1 cellular context compared by ENCODE assay signal in the genomic region with DNA sequence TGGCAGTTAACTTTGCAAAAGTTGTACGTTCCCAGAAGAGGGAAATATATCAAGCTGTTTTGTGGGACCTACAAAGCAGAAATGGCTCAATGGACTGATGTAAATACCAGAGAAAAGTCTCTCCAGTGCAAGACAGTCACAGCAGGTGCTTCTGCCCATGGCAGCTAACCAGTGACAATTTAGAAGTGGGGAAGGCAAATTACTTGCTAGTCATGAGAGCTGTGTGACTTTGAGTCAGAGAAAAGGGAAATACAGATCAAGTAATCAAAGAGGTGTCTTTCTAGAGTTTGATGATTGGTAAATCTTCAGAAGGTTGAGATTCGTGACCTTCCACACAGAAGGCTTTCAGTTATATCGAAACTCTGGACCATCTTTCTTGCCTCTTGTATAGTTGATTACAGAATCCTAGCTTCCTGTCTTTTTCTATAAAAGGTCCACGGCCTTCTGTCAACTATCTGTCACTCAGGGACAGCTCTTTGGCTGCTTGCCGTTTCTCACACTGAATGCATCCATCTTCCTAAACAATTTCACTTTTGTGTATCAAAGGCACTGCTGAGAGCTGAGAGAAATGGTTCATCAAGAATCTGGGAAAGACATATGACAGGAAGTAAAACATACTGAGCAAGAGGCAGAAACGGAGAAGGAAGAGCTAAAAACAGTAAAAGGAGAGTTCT.
TF ChIP-seq lines count a peak whose summit lies in the region.

No MANE protein-coding gene starts in this region.

TF ChIP-seq in GM23338, 12 proteins besides CTCF, POLR2A, EP300 and RAD21 (continued from another document):
- TF ChIP-seq ZNF331 (CRISPR knock-in tag; IDR thresholded peaks at IDR 0.05; ENCODE audit: low read depth): no peak
- TF ChIP-seq, protein P1, sequence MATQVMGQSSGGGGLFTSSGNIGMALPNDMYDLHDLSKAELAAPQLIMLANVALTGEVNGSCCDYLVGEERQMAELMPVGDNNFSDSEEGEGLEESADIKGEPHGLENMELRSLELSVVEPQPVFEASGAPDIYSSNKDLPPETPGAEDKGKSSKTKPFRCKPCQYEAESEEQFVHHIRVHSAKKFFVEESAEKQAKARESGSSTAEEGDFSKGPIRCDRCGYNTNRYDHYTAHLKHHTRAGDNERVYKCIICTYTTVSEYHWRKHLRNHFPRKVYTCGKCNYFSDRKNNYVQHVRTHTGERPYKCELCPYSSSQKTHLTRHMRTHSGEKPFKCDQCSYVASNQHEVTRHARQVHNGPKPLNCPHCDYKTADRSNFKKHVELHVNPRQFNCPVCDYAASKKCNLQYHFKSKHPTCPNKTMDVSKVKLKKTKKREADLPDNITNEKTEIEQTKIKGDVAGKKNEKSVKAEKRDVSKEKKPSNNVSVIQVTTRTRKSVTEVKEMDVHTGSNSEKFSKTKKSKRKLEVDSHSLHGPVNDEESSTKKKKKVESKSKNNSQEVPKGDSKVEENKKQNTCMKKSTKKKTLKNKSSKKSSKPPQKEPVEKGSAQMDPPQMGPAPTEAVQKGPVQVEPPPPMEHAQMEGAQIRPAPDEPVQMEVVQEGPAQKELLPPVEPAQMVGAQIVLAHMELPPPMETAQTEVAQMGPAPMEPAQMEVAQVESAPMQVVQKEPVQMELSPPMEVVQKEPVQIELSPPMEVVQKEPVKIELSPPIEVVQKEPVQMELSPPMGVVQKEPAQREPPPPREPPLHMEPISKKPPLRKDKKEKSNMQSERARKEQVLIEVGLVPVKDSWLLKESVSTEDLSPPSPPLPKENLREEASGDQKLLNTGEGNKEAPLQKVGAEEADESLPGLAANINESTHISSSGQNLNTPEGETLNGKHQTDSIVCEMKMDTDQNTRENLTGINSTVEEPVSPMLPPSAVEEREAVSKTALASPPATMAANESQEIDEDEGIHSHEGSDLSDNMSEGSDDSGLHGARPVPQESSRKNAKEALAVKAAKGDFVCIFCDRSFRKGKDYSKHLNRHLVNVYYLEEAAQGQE (IDR thresholded peaks at IDR 0.05; ENCODE audit: unreplicated experiment): no peak
- TF ChIP-seq, protein P2, sequence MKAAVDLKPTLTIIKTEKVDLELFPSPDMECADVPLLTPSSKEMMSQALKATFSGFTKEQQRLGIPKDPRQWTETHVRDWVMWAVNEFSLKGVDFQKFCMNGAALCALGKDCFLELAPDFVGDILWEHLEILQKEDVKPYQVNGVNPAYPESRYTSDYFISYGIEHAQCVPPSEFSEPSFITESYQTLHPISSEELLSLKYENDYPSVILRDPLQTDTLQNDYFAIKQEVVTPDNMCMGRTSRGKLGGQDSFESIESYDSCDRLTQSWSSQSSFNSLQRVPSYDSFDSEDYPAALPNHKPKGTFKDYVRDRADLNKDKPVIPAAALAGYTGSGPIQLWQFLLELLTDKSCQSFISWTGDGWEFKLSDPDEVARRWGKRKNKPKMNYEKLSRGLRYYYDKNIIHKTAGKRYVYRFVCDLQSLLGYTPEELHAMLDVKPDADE (IDR thresholded peaks at IDR 0.05): no peak
- TF ChIP-seq CREB1 (CRISPR knock-in tag; IDR thresholded peaks at IDR 0.05; ENCODE audit: low read depth): no peak
- no peak for TF ChIP-seq STAT1 (IDR thresholded peaks at IDR 0.05; ENCODE audit: unreplicated experiment)
- TF ChIP-seq NANOG (IDR thresholded peaks at IDR 0.05; ENCODE audit: borderline replicate concordance): no peak
- no peak for TF ChIP-seq POLR2AphosphoS5 (IDR thresholded peaks at IDR 0.05; ENCODE audit: low read depth)
- no peak for TF ChIP-seq EZH2 (IDR thresholded peaks at IDR 0.05; ENCODE audit: low read depth, unreplicated experiment)
- no peak for TF ChIP-seq EZH2phosphoT487 (IDR thresholded peaks at IDR 0.05; ENCODE audit: unreplicated experiment)
